In the genomic region with DNA sequence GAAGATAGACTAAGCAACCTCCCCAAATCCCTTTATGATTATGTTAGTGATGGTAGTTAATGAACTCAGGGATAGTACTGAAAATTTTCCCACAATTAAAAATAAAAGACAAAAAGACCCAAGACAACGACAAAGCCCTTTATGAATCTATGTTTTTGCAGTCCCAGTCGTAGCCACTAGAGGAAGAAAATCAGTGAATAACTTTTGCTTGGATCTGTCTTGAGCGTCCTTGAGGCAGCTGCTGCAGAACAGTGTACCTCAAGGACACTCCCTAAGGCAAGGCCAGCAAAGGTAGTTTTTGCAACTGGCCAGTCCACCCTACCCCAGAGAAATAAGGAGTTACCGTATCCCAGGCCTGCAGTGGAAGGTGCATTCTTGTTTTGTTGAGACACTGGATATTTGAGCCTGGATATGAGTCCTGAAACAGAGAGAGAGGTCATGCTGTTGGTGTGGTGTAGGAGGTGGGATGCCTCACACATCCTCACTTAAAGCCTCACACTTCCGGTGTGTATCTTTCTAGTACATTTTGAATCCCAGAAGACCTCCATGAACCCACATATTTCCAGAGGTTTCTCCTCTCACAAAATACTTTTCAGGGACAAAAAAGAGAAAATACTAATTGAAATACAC, we compare ENCODE assay signal across 10 cellular contexts. TPM values are rescaled to one million over a fixed set of nuclear protein-coding genes. Genes with fewer than 3 reads are reported as not detected.
DNase-seq lines count a peak whose midpoint lies in the region; ATAC-seq, FAIRE-seq and TF ChIP-seq lines count a peak whose summit lies in the region.
"Had no signal": no experiment of that assay in that cellular context is flagged by ENCODE, and none has a peak within 500 bp of the region (broad histone marks: within the 10 kb centered on the region; RNA-seq: fewer than 3 reads in every experiment).

No MANE protein-coding gene starts in this region.

- no peaks in the 10 kb centered on the region for H3K36me3 Mint-ChIP-seq in glutamatergic neuron (ENCODE audit: unreplicated experiment)
- no peaks in the 10 kb centered on the region for H3K36me3 Mint-ChIP-seq in activated T-helper 2 cell treated with anti-CD3 and anti-CD28 coated beads, Interferon-gamma antibody, Interleukin-2, Interleukin-4, amounts not matched to agents 10 μg/mL and 5 μg/mL and 100 μg/mL, durations not matched to agents 14 hours and 24 hours and 36 hours (ENCODE audit: low read depth)

- POLR2A ChIA-PET in AG04449 (lab: Yijun Ruan, JAX) = no interaction called here

- no peak overlapping the region for H3K4me3 Mint-ChIP-seq in glutamatergic neuron (ENCODE audit: unreplicated experiment)
- no peak overlapping the region for H3K4me3 Mint-ChIP-seq in activated T-helper 2 cell treated with anti-CD3 and anti-CD28 coated beads, Interferon-gamma antibody, Interleukin-2, Interleukin-4, amounts not matched to agents 10 μg/mL and 5 μg/mL and 100 μg/mL, durations not matched to agents 14 hours and 24 hours and 36 hours (ENCODE audit: low read depth)

- FAIRE-seq in GM12892 (lab: Jason Lieb, UNC) (peak; percentile 14), HTR-8/SVneo (lab: Jason Lieb, UNC) (no peak)

- CTCF ChIA-PET in AG04449 (lab: Yijun Ruan, JAX) = no interaction called here

- TF ChIP-seq CTCF in AG04449 (IDR thresholded peaks at IDR 0.05; ENCODE audit: insufficient read depth, low read length, missing control alignments) = peak; percentile 10
- peak; percentile 60 for TF ChIP-seq CTCF in glutamatergic neuron (IDR thresholded peaks at IDR 0.05; ENCODE audit: partially characterized antibody, unreplicated experiment)
- no peak for TF ChIP-seq CTCF in GM20000 (IDR thresholded peaks at IDR 0.05; ENCODE audit: extremely low read depth, missing control alignments)

- peaks cover 4% of the 10 kb centered on the region for H3K27me3 Mint-ChIP-seq in glutamatergic neuron (ENCODE audit: unreplicated experiment)
- no peaks in the 10 kb centered on the region for H3K27me3 Mint-ChIP-seq in activated T-helper 2 cell treated with anti-CD3 and anti-CD28 coated beads, Interferon-gamma antibody, Interleukin-2, Interleukin-4, amounts not matched to agents 10 μg/mL and 5 μg/mL and 100 μg/mL, durations not matched to agents 14 hours and 24 hours and 36 hours (ENCODE audit: low read depth)

- peaks cover 3% of the 10 kb centered on the region for H3K9me3 Mint-ChIP-seq in glutamatergic neuron (ENCODE audit: unreplicated experiment)
- H3K9me3 Mint-ChIP-seq in activated T-helper 2 cell treated with anti-CD3 and anti-CD28 coated beads, Interferon-gamma antibody, Interleukin-2, Interleukin-4, amounts not matched to agents 10 μg/mL and 5 μg/mL and 100 μg/mL, durations not matched to agents 14 hours and 24 hours and 36 hours = no peaks in the 10 kb centered on the region

- TF ChIP-seq POLR2A in GM12892 (IDR thresholded peaks at IDR 0.05; ENCODE audit: low read depth, low read length) = no peak

- H3K4me3 ChIP-seq in AG04449 (ENCODE audit: low read depth, low read length) = no peak overlapping the region
- H3K4me3 ChIP-seq: ascending aorta, uterus had no signal

- no peaks in the 10 kb centered on the region for H3K4me1 Mint-ChIP-seq in glutamatergic neuron (ENCODE audit: low read depth, unreplicated experiment)
- H3K4me1 Mint-ChIP-seq in activated T-helper 2 cell treated with anti-CD3 and anti-CD28 coated beads, Interferon-gamma antibody, Interleukin-2, Interleukin-4, amounts not matched to agents 10 μg/mL and 5 μg/mL and 100 μg/mL, durations not matched to agents 14 hours and 24 hours and 36 hours (ENCODE audit: low read depth) = peaks cover 3% of the 10 kb centered on the region

- no peak for DNase-seq in AG04449 (ENCODE audit: low read depth, low spot score)
- DNase-seq in GM12892 (ENCODE audit: insufficient read length) = no peak
- DNase-seq in RKO (ENCODE audit: low spot score) = peak; percentile 34
- no peak for DNase-seq in glutamatergic neuron
- DNase-seq in GM20000 (ENCODE audit: low spot score) = no peak
- DNase-seq in activated T-helper 2 cell treated with anti-CD3 and anti-CD28 coated beads, Interferon-gamma antibody, Interleukin-2, Interleukin-4, amounts not matched to agents 10 μg/mL and 5 μg/mL and 100 μg/mL, durations not matched to agents 14 hours and 24 hours and 36 hours (ENCODE audit: low spot score) = no peak
- DNase-seq in HTR-8/SVneo (ENCODE audit: insufficient read length, low spot score) = no peak
- DNase-seq: uterus had no signal

- intact Hi-C loops in activated T-helper 2 cell treated with anti-CD3 and anti-CD28 coated beads, Interferon-gamma antibody, Interleukin-2, Interleukin-4, amounts not matched to agents 10 μg/mL and 5 μg/mL and 100 μg/mL, durations not matched to agents 14 hours and 24 hours and 36 hours (cut with micrococcal nuclease) = loop anchor here (1.0 kb wide), 1 partner anchor 24 kb away; no protein-coding TSS in a partner anchor

- no peak overlapping the region for H3K27ac Mint-ChIP-seq in glutamatergic neuron (ENCODE audit: unreplicated experiment)
- no peak overlapping the region for H3K27ac Mint-ChIP-seq in activated T-helper 2 cell treated with anti-CD3 and anti-CD28 coated beads, Interferon-gamma antibody, Interleukin-2, Interleukin-4, amounts not matched to agents 10 μg/mL and 5 μg/mL and 100 μg/mL, durations not matched to agents 14 hours and 24 hours and 36 hours

- no peak for ATAC-seq in GM19452 (IDR thresholded peaks at IDR 0.05; ENCODE audit: unreplicated experiment)

RNA-seq across cellular contexts. Expression of a gene that starts 8.7 kb away (rescaled TPM):
- polyA plus RNA-seq in GM12892 (2012; ENCODE audit: missing spikeins) = 25.0 TPM
- total RNA-seq in glutamatergic neuron (ENCODE audit: unreplicated experiment) = 13.0 TPM
- 25.5 and 27.9 TPM in 2 replicates for total RNA-seq in activated T-helper 2 cell treated with anti-CD3 and anti-CD28 coated beads, Interferon-gamma antibody, Interleukin-2, Interleukin-4, amounts not matched to agents 10 μg/mL and 5 μg/mL and 100 μg/mL, durations not matched to agents 14 hours and 24 hours and 36 hours
- total RNA-seq: ascending aorta had no signal

RNA-seq across cellular contexts. Expression of a gene that starts 28.7 kb away (rescaled TPM):
- 102 TPM for polyA plus RNA-seq in GM12892 (2012; ENCODE audit: missing spikeins)
- total RNA-seq in glutamatergic neuron (ENCODE audit: unreplicated experiment) = 1.1 TPM
- 0.11 and 0.25 TPM in 2 replicates for total RNA-seq in activated T-helper 2 cell treated with anti-CD3 and anti-CD28 coated beads, Interferon-gamma antibody, Interleukin-2, Interleukin-4, amounts not matched to agents 10 μg/mL and 5 μg/mL and 100 μg/mL, durations not matched to agents 14 hours and 24 hours and 36 hours

RNA-seq across cellular contexts. Expression of a gene that starts 33.5 kb away (rescaled TPM):
- 3,522 TPM for polyA plus RNA-seq in GM12892 (2012; ENCODE audit: missing spikeins)
- 147 TPM for total RNA-seq in glutamatergic neuron (ENCODE audit: unreplicated experiment)
- total RNA-seq in activated T-helper 2 cell treated with anti-CD3 and anti-CD28 coated beads, Interferon-gamma antibody, Interleukin-2, Interleukin-4, amounts not matched to agents 10 μg/mL and 5 μg/mL and 100 μg/mL, durations not matched to agents 14 hours and 24 hours and 36 hours = 290 and 376 TPM in 2 replicates

RNA-seq across cellular contexts. Expression of a gene that starts 50.4 kb away (rescaled TPM):
- 28.2 TPM for polyA plus RNA-seq in GM12892 (2012; ENCODE audit: missing spikeins)
- 29.4 TPM for total RNA-seq in glutamatergic neuron (ENCODE audit: unreplicated experiment)
- total RNA-seq in activated T-helper 2 cell treated with anti-CD3 and anti-CD28 coated beads, Interferon-gamma antibody, Interleukin-2, Interleukin-4, amounts not matched to agents 10 μg/mL and 5 μg/mL and 100 μg/mL, durations not matched to agents 14 hours and 24 hours and 36 hours = 82.9 and 89.1 TPM in 2 replicates

RNA-seq across cellular contexts. Expression of a gene that starts 50.7 kb away (rescaled TPM):
- polyA plus RNA-seq in GM12892 (2012; ENCODE audit: missing spikeins) = 42.9 TPM
- total RNA-seq in glutamatergic neuron (ENCODE audit: unreplicated experiment) = 67.7 TPM
- 17.5 and 18.0 TPM in 2 replicates for total RNA-seq in activated T-helper 2 cell treated with anti-CD3 and anti-CD28 coated beads, Interferon-gamma antibody, Interleukin-2, Interleukin-4, amounts not matched to agents 10 μg/mL and 5 μg/mL and 100 μg/mL, durations not matched to agents 14 hours and 24 hours and 36 hours
